In genomic region chr10:70500812-70501301, GRCh38 we compare ENCODE assay signal across 17 cellular contexts. TPM values are rescaled to one million over a fixed set of nuclear protein-coding genes. Genes with fewer than 3 reads are reported as not detected.
DNase-seq lines count a peak whose midpoint lies in the region; ATAC-seq and TF ChIP-seq lines count a peak whose summit lies in the region.
"Had no signal": no experiment of that assay in that cellular context is flagged by ENCODE, and none has a peak within 500 bp of the region (broad histone marks: within the 10 kb centered on the region; RNA-seq: fewer than 3 reads in every experiment).

No MANE protein-coding gene starts in this region.

- H3K9me3 Mint-ChIP-seq in CD4-positive, alpha-beta T cell, result no peaks in the 10 kb centered on the region
- H3K9me3 Mint-ChIP-seq: activated T-cell treated with anti-CD3 and anti-CD28 coated beads, Interleukin-2, amount 50 U/mL, for 4 hours; CD4-positive, CD25-positive, alpha-beta regulatory T cell; HFFc6 had no signal

- H3K36me3 ChIP-seq in heart left ventricle, result no peaks in the 10 kb centered on the region
- H3K36me3 ChIP-seq in muscle layer of duodenum (ENCODE audit: control insufficient read depth in 1 of 2, insufficient read depth in 2 of 2, low read length in 2 of 2), result no peaks in the 10 kb centered on the region
- H3K36me3 ChIP-seq in upper lobe of left lung, result no peaks in the 10 kb centered on the region
- H3K36me3 ChIP-seq: pancreas had no signal

- no peaks in the 10 kb centered on the region for H3K9me3 ChIP-seq in heart left ventricle
- H3K9me3 ChIP-seq in muscle layer of duodenum (ENCODE audit: control insufficient read depth in 1 of 2, low read length in 2 of 2), result no peaks in the 10 kb centered on the region
- H3K9me3 ChIP-seq in upper lobe of left lung, result no peaks in the 10 kb centered on the region
- H3K9me3 ChIP-seq in CD4-positive, alpha-beta T cell (ENCODE audit: control insufficient read depth, low read length), result no peaks in the 10 kb centered on the region
- H3K9me3 ChIP-seq: pancreas had no signal

- H3K27ac Mint-ChIP-seq in CD4-positive, alpha-beta T cell, result no peak overlapping the region
- H3K27ac Mint-ChIP-seq: HFFc6 had no signal

- POLR2A ChIA-PET in CD4-positive, alpha-beta T cell (lab: Charles Lee), result no interaction called here

- ATAC-seq in heart left ventricle, result peak; percentile 77 to 94 (median 78)
- ATAC-seq in upper lobe of left lung (ENCODE audit: low FRiP score in 2 of 2), result peak; percentile 8 to 70
- ATAC-seq in CD4-positive, alpha-beta T cell (ENCODE audit: poor library complexity), result no peak
- ATAC-seq: activated T-cell treated with anti-CD3 and anti-CD28 coated beads, Interleukin-2, amount 50 U/mL, for 4 hours had no signal

- H3K4me1 ChIP-seq in heart left ventricle, result peaks cover 0 to 59% (median 27%) of the 10 kb centered on the region in 12 donors
- H3K4me1 ChIP-seq in muscle layer of duodenum (ENCODE audit: control insufficient read depth in 1 of 2, insufficient read depth in 2 of 2, low read length in 2 of 2), result peaks cover 6 to 16% of the 10 kb centered on the region in 2 donors
- H3K4me1 ChIP-seq in upper lobe of left lung, result peaks cover 36 to 75% (median 58%) of the 10 kb centered on the region in 4 donors
- H3K4me1 ChIP-seq: pancreas had no signal

- no peak overlapping the region for H3K4me3 ChIP-seq in heart left ventricle
- no peak overlapping the region for H3K4me3 ChIP-seq in muscle layer of duodenum (ENCODE audit: low read depth in 1 of 2, low read length in 2 of 2)
- H3K4me3 ChIP-seq in upper lobe of left lung, result peak overlapping the region in 2 of 4 donors; percentile 1 to 9
- H3K4me3 ChIP-seq: pancreas had no signal

- DNase-seq in UCSD-AML1 (lab: John Stamatoyannopoulos, UW; ENCODE audit: unreplicated experiment), result peak; percentile 72
- DNase-seq in heart left ventricle, result peak in 4 of 5 donors; percentile 61 to 76 (median 72)
- DNase-seq in upper lobe of left lung, result no peak
- no peak for DNase-seq in CD4-positive, alpha-beta T cell
- no peak for DNase-seq in AG08396 (ENCODE audit: low spot score)
- no peak for DNase-seq in stimulated activated CD4-positive, alpha-beta T cell treated with anti-CD3 and anti-CD28 coated beads, Interleukin-12 subunit alpha, Interleukin-12 subunit beta, amount 100 ng/mL, for 4 hours
- DNase-seq: activated CD4-positive, alpha-beta T cell treated with anti-CD3 and anti-CD28 coated beads, Interleukin-2, amount 50 U/mL, for 4 hours; activated T-cell treated with anti-CD3 and anti-CD28 coated beads, Interleukin-2, amount 50 U/mL, for 4 hours; CD4-positive, CD25-positive, alpha-beta regulatory T cell; HFFc6; midbrain; NCI-H187; NCI-H526 treated with DMSO at 0.1 percent for 48 hours; stimulated activated CD4-positive, alpha-beta T cell treated with anti-CD3 and anti-CD28 coated beads, Interleukin-15, amount 100 ng/mL, for 24 hours had no signal

- H3K4me1 Mint-ChIP-seq in CD4-positive, alpha-beta T cell (ENCODE audit: low read depth), result no peaks in the 10 kb centered on the region
- H3K4me1 Mint-ChIP-seq: CD4-positive, CD25-positive, alpha-beta regulatory T cell had no signal

- H3K36me3 Mint-ChIP-seq in CD4-positive, alpha-beta T cell (ENCODE audit: low read depth), result no peaks in the 10 kb centered on the region
- H3K36me3 Mint-ChIP-seq: CD4-positive, CD25-positive, alpha-beta regulatory T cell had no signal

- TF ChIP-seq CTCF in heart left ventricle (IDR thresholded peaks at IDR 0.05), result no peak
- TF ChIP-seq CTCF in upper lobe of left lung (IDR thresholded peaks at IDR 0.05), result no peak
- no peak for TF ChIP-seq CTCF in CD4-positive, alpha-beta T cell (IDR thresholded peaks at IDR 0.05)

- H3K4me3 Mint-ChIP-seq in CD4-positive, alpha-beta T cell, result no peak overlapping the region
- H3K4me3 Mint-ChIP-seq: activated T-cell treated with anti-CD3 and anti-CD28 coated beads, Interleukin-2, amount 50 U/mL, for 4 hours; HFFc6 had no signal

- H3K27ac ChIP-seq in heart left ventricle (peak overlapping the region; percentile 34 to 81 (median 51)), muscle layer of duodenum (ENCODE audit: low read length) (peak overlapping the region; percentile 7), upper lobe of left lung (peak overlapping the region; percentile 57 to 90 (median 80))
- no peak overlapping the region for H3K27ac ChIP-seq in CD4-positive, alpha-beta T cell (ENCODE audit: low read depth, low read length)
- H3K27ac ChIP-seq: pancreas had no signal

- no peaks in the 10 kb centered on the region for H3K27me3 Mint-ChIP-seq in CD4-positive, alpha-beta T cell

- TF ChIP-seq EP300 in upper lobe of left lung (IDR thresholded peaks at IDR 0.05), result peak; percentile 33 to 97 (median 76)

- H3K27me3 ChIP-seq in heart left ventricle (no peaks in the 10 kb centered on the region), muscle layer of duodenum (ENCODE audit: low read depth, low read length) (no peaks in the 10 kb centered on the region), upper lobe of left lung (no peaks in the 10 kb centered on the region)
- no peaks in the 10 kb centered on the region for H3K27me3 ChIP-seq in CD4-positive, alpha-beta T cell (ENCODE audit: control insufficient read depth, insufficient read depth, low read length)
- H3K27me3 ChIP-seq: pancreas had no signal

- TF ChIP-seq POLR2A in heart left ventricle (IDR thresholded peaks at IDR 0.05) (no peak), upper lobe of left lung (IDR thresholded peaks at IDR 0.05) (no peak)

- intact Hi-C loops in heart left ventricle (cut with DNase I), result loop anchor here in 1 of 10 donors (2.0 kb wide), 1 partner anchor 22 kb away; the partner anchor contains the start of gene PALD1
- intact Hi-C loops in CD4-positive, alpha-beta T cell (cut with DNase I, micrococcal nuclease), result no loop called here

- CTCF ChIA-PET in CD4-positive, alpha-beta T cell (lab: Charles Lee), result no interaction called here

- 29 to 73% (median 39%) methylated on average over 2 to 4 of the region's 4 CpGs for WGBS in heart left ventricle, 4 donors
- 28 to 42% methylated on average over 3 to 4 of the region's 4 CpGs for WGBS in upper lobe of left lung, 2 donors

RNA-seq across cellular contexts. Expression of gene PALD1, which starts 22.3 kb away (rescaled TPM):
- 10 to 100 TPM in 1 of 9 donors, 1 to 10 TPM in 8; 3.2 to 12.3 (median 6.7) TPM for total RNA-seq in heart left ventricle
- polyA plus RNA-seq in heart left ventricle, result 1 to 10 TPM; 2.7 to 4.7 TPM
- 10 to 100 TPM in 5 of 6 donors, 1 to 10 TPM in 1; 8.9 to 25.4 (median 13.4) TPM for total RNA-seq in upper lobe of left lung
- under 1 TPM; 0.36 to 0.44 TPM for total RNA-seq in CD4-positive, alpha-beta T cell
- total RNA-seq: CD4-positive, CD25-positive, alpha-beta regulatory T cell; HFFc6 had no signal
- polyA plus RNA-seq: CD4-positive, CD25-positive, alpha-beta regulatory T cell had no signal

RNA-seq across cellular contexts. Expression of gene NODAL, which starts 59.4 kb away (rescaled TPM):
- under 1 TPM in 2 of 9 donors, not detected in 7; 0.22 to 0.37 TPM for total RNA-seq in heart left ventricle
- polyA plus RNA-seq in heart left ventricle, result not detected
- total RNA-seq in upper lobe of left lung, result not detected
- not detected for total RNA-seq in CD4-positive, alpha-beta T cell
- total RNA-seq: activated T-cell treated with anti-CD3 and anti-CD28 coated beads, Interleukin-2, amount 50 U/mL, for 4 hours; CD4-positive, CD25-positive, alpha-beta regulatory T cell; Daoy; HFFc6; pancreas had no signal
- polyA plus RNA-seq: pancreas had no signal

Comparison
In these comparisons a context has a peak if more than half of its experiments do, and no peak if none do; other contexts are left out.
1. DNase-seq: peak in UCSD-AML1 (single experiment) and heart left ventricle (4 of 5); none in upper lobe of left lung (0 of 2), CD4-positive, alpha-beta T cell (0 of 10), AG08396 (single experiment) and stimulated activated CD4-positive, alpha-beta T cell treated with anti-CD3 and anti-CD28 coated beads, Interleukin-12 subunit alpha, Interleukin-12 subunit beta, amount 100 ng/mL, for 4 hours (single experiment).